Comparison of ENCODE assay signal across 14 cellular contexts in the genomic region with DNA sequence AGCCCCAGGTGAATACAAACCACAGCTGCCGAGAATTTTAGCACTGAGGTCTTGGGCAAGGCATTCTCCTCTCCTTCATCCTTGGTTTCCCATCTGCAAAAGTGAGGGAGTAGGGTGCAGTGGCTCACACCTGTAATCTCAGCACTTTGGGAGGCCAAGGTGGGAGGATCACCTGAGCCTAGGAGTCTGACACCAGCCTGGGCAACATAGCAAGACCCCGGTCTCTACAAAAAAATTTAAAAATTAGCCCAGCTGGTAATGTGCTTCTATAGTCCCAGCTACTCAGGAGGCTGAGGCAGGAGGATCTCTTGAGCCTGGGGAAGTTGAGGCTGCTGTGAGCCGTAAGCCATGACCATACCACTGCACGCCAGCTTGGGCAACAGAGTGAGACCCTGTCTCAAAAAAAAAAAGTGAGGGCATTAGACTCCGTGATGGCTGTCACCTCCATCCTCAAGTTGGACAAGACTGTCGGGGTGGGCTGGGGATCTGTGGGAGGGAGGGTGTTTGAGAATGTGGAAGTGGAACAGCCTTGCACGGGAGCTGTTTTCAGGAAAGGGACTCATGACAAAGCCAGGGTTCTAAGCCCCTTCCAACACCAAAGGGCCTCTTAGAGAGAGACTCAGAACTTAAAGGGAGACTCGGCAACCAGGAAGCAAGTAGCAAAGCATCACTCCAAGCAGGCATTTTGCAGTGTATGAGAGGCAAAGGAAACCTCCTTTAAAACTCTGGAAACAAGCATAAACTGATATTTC. TPM values are rescaled to one million over a fixed set of nuclear protein-coding genes. Genes with fewer than 3 reads are reported as not detected.
DNase-seq lines count a peak whose midpoint lies in the region; ATAC-seq lines count a peak whose summit lies in the region.
"Had no signal": no experiment of that assay in that cellular context is flagged by ENCODE, and none has a peak within 500 bp of the region (broad histone marks: within the 10 kb centered on the region; RNA-seq: fewer than 3 reads in every experiment).

No MANE protein-coding gene starts in this region.

- no peak for DNase-seq in activated CD4-positive, alpha-beta T cell treated with anti-CD3 and anti-CD28 coated beads, Interleukin-2, amount 10 ng/mL, durations not matched to agents 24 days and 14 days
- no peak for DNase-seq in activated CD4-positive, alpha-beta T cell treated with anti-CD3 and anti-CD28 coated beads for 1 hour
- peak; percentile 71 for DNase-seq in CD1c-positive myeloid dendritic cell (ENCODE audit: extremely low spot score)
- no peak for DNase-seq in activated T-helper 2 cell treated with anti-CD3 and anti-CD28 coated beads, Interferon-gamma antibody, Interleukin-2, Interleukin-4, amounts not matched to agents 10 μg/mL and 5 μg/mL and 100 μg/mL, durations not matched to agents 14 hours and 24 hours and 36 hours (ENCODE audit: low spot score)
- DNase-seq in neuronal stem cell (ENCODE audit: low spot score), result no peak
- no peak for DNase-seq in NCI-H1417 treated with DMSO at 0.1 percent for 48 hours (lab: John Stamatoyannopoulos, UW)
- DNase-seq in stimulated activated naive CD4-positive, alpha-beta T cell treated with Interleukin-2 at 50 U/mL for 16 hours (lab: John Stamatoyannopoulos, UW), result no peak
- DNase-seq: C1 segment of cervical spinal cord, GF-D8, NCI-H187 treated with DMSO at 0.1 percent for 48 hours, NCI-H526 treated with DMSO at 0.1 percent for 48 hours had no signal

- H3K14ac ChIP-seq in neuronal stem cell (ENCODE audit: low read length), result no peak overlapping the region

- no peak overlapping the region for H2AK5ac ChIP-seq in neuronal stem cell (ENCODE audit: low read depth, low read length)

- H3K18ac ChIP-seq in neuronal stem cell (ENCODE audit: low read length), result no peak overlapping the region

- H3K27ac Mint-ChIP-seq in activated CD4-positive, alpha-beta T cell treated with anti-CD3 and anti-CD28 coated beads, Interleukin-2, amount 10 ng/mL, durations not matched to agents 24 days and 14 days, result peak overlapping the region; percentile 78
- peak overlapping the region; percentile 77 for H3K27ac Mint-ChIP-seq in activated T-helper 2 cell treated with anti-CD3 and anti-CD28 coated beads, Interferon-gamma antibody, Interleukin-2, Interleukin-4, amounts not matched to agents 10 μg/mL and 5 μg/mL and 100 μg/mL, durations not matched to agents 14 hours and 24 hours and 36 hours
- H3K27ac Mint-ChIP-seq: GM23338 had no signal

- H3K36me3 Mint-ChIP-seq in activated CD4-positive, alpha-beta T cell treated with anti-CD3 and anti-CD28 coated beads, Interleukin-2, amount 10 ng/mL, durations not matched to agents 24 days and 14 days (ENCODE audit: low read depth), result peaks cover 16% of the 10 kb centered on the region
- peaks cover 7% of the 10 kb centered on the region for H3K36me3 Mint-ChIP-seq in activated T-helper 2 cell treated with anti-CD3 and anti-CD28 coated beads, Interferon-gamma antibody, Interleukin-2, Interleukin-4, amounts not matched to agents 10 μg/mL and 5 μg/mL and 100 μg/mL, durations not matched to agents 14 hours and 24 hours and 36 hours (ENCODE audit: low read depth)

- H3K23ac ChIP-seq in neuronal stem cell (ENCODE audit: low read depth, low read length, poor library complexity), result no peak overlapping the region

- no peaks in the 10 kb centered on the region for H3K4me1 ChIP-seq in neuronal stem cell (ENCODE audit: control insufficient read depth in 2 of 2, insufficient read depth in 1 of 2, low read depth in 1 of 2, low read length in 2 of 2)

- H2BK5ac ChIP-seq in neuronal stem cell (ENCODE audit: low read length), result no peak overlapping the region

- WGBS in neuronal stem cell (ENCODE audit: extremely low coverage in 2 of 2, insufficient read length in 2 of 2, insufficient replicate concordance in 1 of 2), 2 donors, result no CpG with 5 or more reads among the region's 8 CpGs

- no peaks in the 10 kb centered on the region for H3K27me3 Mint-ChIP-seq in activated CD4-positive, alpha-beta T cell treated with anti-CD3 and anti-CD28 coated beads, Interleukin-2, amount 10 ng/mL, durations not matched to agents 24 days and 14 days
- H3K27me3 Mint-ChIP-seq in activated T-helper 2 cell treated with anti-CD3 and anti-CD28 coated beads, Interferon-gamma antibody, Interleukin-2, Interleukin-4, amounts not matched to agents 10 μg/mL and 5 μg/mL and 100 μg/mL, durations not matched to agents 14 hours and 24 hours and 36 hours (ENCODE audit: low read depth), result no peaks in the 10 kb centered on the region

- no peak overlapping the region for H2BK12ac ChIP-seq in neuronal stem cell (ENCODE audit: low read length)

- no peak overlapping the region for H3K4me2 ChIP-seq in neuronal stem cell (ENCODE audit: insufficient read depth, low read length, poor library complexity, severe bottlenecking)
- H3K4me2 ChIP-seq: GM23338 had no signal

- no peaks in the 10 kb centered on the region for H3K9me3 Mint-ChIP-seq in activated CD4-positive, alpha-beta T cell treated with anti-CD3 and anti-CD28 coated beads, Interleukin-2, amount 10 ng/mL, durations not matched to agents 24 days and 14 days
- peaks cover 6% of the 10 kb centered on the region for H3K9me3 Mint-ChIP-seq in activated T-helper 2 cell treated with anti-CD3 and anti-CD28 coated beads, Interferon-gamma antibody, Interleukin-2, Interleukin-4, amounts not matched to agents 10 μg/mL and 5 μg/mL and 100 μg/mL, durations not matched to agents 14 hours and 24 hours and 36 hours

- H3K4ac ChIP-seq in neuronal stem cell (ENCODE audit: low read length), result no peak overlapping the region

- H3K79me1 ChIP-seq in neuronal stem cell (ENCODE audit: low read depth, low read length), result no peaks in the 10 kb centered on the region

- H3K4me3 ChIP-seq in neuronal stem cell (ENCODE audit: low read length in 2 of 2), result no peak overlapping the region
- H3K4me3 ChIP-seq: GM23338 had no signal

- H3K4me1 Mint-ChIP-seq in activated CD4-positive, alpha-beta T cell treated with anti-CD3 and anti-CD28 coated beads, Interleukin-2, amount 10 ng/mL, durations not matched to agents 24 days and 14 days, result peaks cover 55% of the 10 kb centered on the region
- peaks cover 43% of the 10 kb centered on the region for H3K4me1 Mint-ChIP-seq in activated T-helper 2 cell treated with anti-CD3 and anti-CD28 coated beads, Interferon-gamma antibody, Interleukin-2, Interleukin-4, amounts not matched to agents 10 μg/mL and 5 μg/mL and 100 μg/mL, durations not matched to agents 14 hours and 24 hours and 36 hours (ENCODE audit: low read depth)

- H3K27me3 ChIP-seq in neuronal stem cell (ENCODE audit: control insufficient read depth in 3 of 3, insufficient read depth in 3 of 3, low read depth in 1 of 3, low read length in 3 of 3), result peaks cover 0 to 7% (median 0%) of the 10 kb centered on the region in 3 experiments

- ATAC-seq in HG02981 (IDR thresholded peaks at IDR 0.05; ENCODE audit: unreplicated experiment), result no peak
- ATAC-seq: GM23338, HCT116 had no signal

- peak overlapping the region; percentile 82 for H4K8ac ChIP-seq in neuronal stem cell (ENCODE audit: low read depth, low read length)

- H2BK120ac ChIP-seq in neuronal stem cell (ENCODE audit: low read depth, low read length), result no peak overlapping the region

- no peaks in the 10 kb centered on the region for H3K9me3 ChIP-seq in neuronal stem cell (replicated peaks in 1 of 2; ENCODE audit: control insufficient read depth in 2 of 2, insufficient read depth in 1 of 2, low read depth in 1 of 2, low read length in 2 of 2)

- no peak overlapping the region for H3K9ac ChIP-seq in neuronal stem cell (ENCODE audit: low read depth, low read length, poor library complexity)

- no peak overlapping the region for H3K4me3 Mint-ChIP-seq in activated CD4-positive, alpha-beta T cell treated with anti-CD3 and anti-CD28 coated beads, Interleukin-2, amount 10 ng/mL, durations not matched to agents 24 days and 14 days
- H3K4me3 Mint-ChIP-seq in activated T-helper 2 cell treated with anti-CD3 and anti-CD28 coated beads, Interferon-gamma antibody, Interleukin-2, Interleukin-4, amounts not matched to agents 10 μg/mL and 5 μg/mL and 100 μg/mL, durations not matched to agents 14 hours and 24 hours and 36 hours (ENCODE audit: low read depth), result no peak overlapping the region
- H3K4me3 Mint-ChIP-seq: GM23338 had no signal

- no peak overlapping the region for H4K91ac ChIP-seq in neuronal stem cell (ENCODE audit: low read depth, low read length, poor library complexity)

- no peak overlapping the region for H2BK15ac ChIP-seq in neuronal stem cell (ENCODE audit: low read length)

- intact Hi-C loops in activated CD4-positive, alpha-beta T cell treated with anti-CD3 and anti-CD28 coated beads, Interleukin-2, amount 10 ng/mL, durations not matched to agents 24 days and 14 days (cut with micrococcal nuclease), result no loop called here
- intact Hi-C loops in activated T-helper 2 cell treated with anti-CD3 and anti-CD28 coated beads, Interferon-gamma antibody, Interleukin-2, Interleukin-4, amounts not matched to agents 10 μg/mL and 5 μg/mL and 100 μg/mL, durations not matched to agents 14 hours and 24 hours and 36 hours (cut with micrococcal nuclease), result no loop called here

- H3K27ac ChIP-seq in neuronal stem cell (replicated peaks; ENCODE audit: low read length), result no peak overlapping the region

- no peak overlapping the region for H2AFZ ChIP-seq in neuronal stem cell (ENCODE audit: low read length)
- H2AFZ ChIP-seq: GM23338 had no signal

- no peaks in the 10 kb centered on the region for H3K36me3 ChIP-seq in neuronal stem cell (replicated peaks in 1 of 2; ENCODE audit: control insufficient read depth in 2 of 2, insufficient read depth in 2 of 2, low read length in 2 of 2)

RNA-seq across cellular contexts. Expression of gene FURIN, which starts 46.0 kb away (rescaled TPM):
- total RNA-seq in activated CD4-positive, alpha-beta T cell treated with anti-CD3 and anti-CD28 coated beads, Interleukin-2, amount 10 ng/mL, durations not matched to agents 24 days and 14 days, result 432 TPM in 2 replicates
- total RNA-seq in activated T-helper 2 cell treated with anti-CD3 and anti-CD28 coated beads, Interferon-gamma antibody, Interleukin-2, Interleukin-4, amounts not matched to agents 10 μg/mL and 5 μg/mL and 100 μg/mL, durations not matched to agents 14 hours and 24 hours and 36 hours, result 564 and 570 TPM in 2 replicates
- polyA plus RNA-seq in neuronal stem cell (2013, experiment 1 of 2), result 19.3 TPM
- polyA plus RNA-seq in neuronal stem cell (2013, experiment 2 of 2), result 19.0 TPM
